Comparison of ENCODE assay signal across 8 cellular contexts in genomic region chr6:18595774-18596528, GRCh38.
A peak's percentile ranks its signal among the peaks of the same experiment; 100 is the strongest.
DNase-seq lines count a peak whose midpoint lies in the region; ATAC-seq and TF ChIP-seq lines count a peak whose summit lies in the region.

No MANE protein-coding gene starts in this region.

- in situ Hi-C loops in G401 (cut with HindIII; ENCODE audit: low sequenced_read_pairs), result no loop called here

- ATAC-seq in GM21528 (IDR thresholded peaks at IDR 0.05; ENCODE audit: low FRiP score, unreplicated experiment), result peak; percentile 87

- CTCF ChIA-PET in OCI-LY7 (lab: Charles Lee; ENCODE audit: unreplicated experiment), result interaction anchor here (1.0 kb wide), 1 partner anchor 24 kb away, joined by 3 read pairs; no protein-coding TSS in a partner anchor

- H3K4me3 ChIP-seq in OCI-LY7 (ENCODE audit: low read depth, low read length, poor library complexity, severe bottlenecking) (no peak overlapping the region), adrenal gland (no peak overlapping the region), left ventricle myocardium inferior (no peak overlapping the region)

- no peaks in the 10 kb centered on the region for H3K9me2 ChIP-seq in OCI-LY7 (ENCODE audit: insufficient read depth, low read length)

- H3K4me1 ChIP-seq in OCI-LY7 (ENCODE audit: insufficient read depth, low read length, poor library complexity, severe bottlenecking), result no peaks in the 10 kb centered on the region
- H3K4me1 ChIP-seq in adrenal gland (replicated peaks in 1 of 2), result no peaks in the 10 kb centered on the region
- H3K4me1 ChIP-seq in left ventricle myocardium inferior, result no peaks in the 10 kb centered on the region

- BruUV-seq in OCI-LY7 (replicated peaks; lab: Mats Ljungman, UMichigan), result no TSS peak

- no peaks in the 10 kb centered on the region for H3K36me3 ChIP-seq in OCI-LY7 (ENCODE audit: insufficient read depth, low read length)
- no peaks in the 10 kb centered on the region for H3K36me3 ChIP-seq in adrenal gland (replicated peaks in 1 of 2)
- no peaks in the 10 kb centered on the region for H3K36me3 ChIP-seq in left ventricle myocardium inferior

- H3K27me3 ChIP-seq in adrenal gland (peaks cover 5% of the 10 kb centered on the region), left ventricle myocardium inferior (ENCODE audit: low read depth) (peaks cover 15% of the 10 kb centered on the region)

- H4K20me1 ChIP-seq in OCI-LY7 (ENCODE audit: insufficient read depth, low read length), result no peaks in the 10 kb centered on the region

- H3K27ac ChIP-seq in OCI-LY7 (ENCODE audit: low read depth, low read length, poor library complexity, severe bottlenecking) (no peak overlapping the region), adrenal gland (no peak overlapping the region), left ventricle myocardium inferior (replicated peaks) (no peak overlapping the region)

- POLR2A ChIA-PET in OCI-LY7 (lab: Charles Lee), result interaction anchor here (0.8 kb wide), 1 partner anchor 55 kb away, joined by 3 read pairs; no protein-coding TSS in a partner anchor

- no peak overlapping the region for H2AFZ ChIP-seq in OCI-LY7 (ENCODE audit: low read length)

- TF ChIP-seq EP300 in Ishikawa (IDR thresholded peaks at IDR 0.05; ENCODE audit: borderline replicate concordance), result no peak

- intact Hi-C loops in OCI-LY7 (cut with micrococcal nuclease; ENCODE audit: unreplicated experiment) (loop anchor here (1.0 to 10.0 kb wide), 2 partner anchors 227 to 1459 kb away; no protein-coding TSS in a partner anchor), adrenal gland (cut with DNase I) (loop anchor here in 1 of 2 donors (5.0 kb wide), 1 partner anchor 1461 kb away; no protein-coding TSS in a partner anchor), left ventricle myocardium inferior (cut with micrococcal nuclease) (no loop called here)

- TF ChIP-seq CTCF in OCI-LY7 (conservative IDR thresholded peaks at IDR 0.05; ENCODE audit: low read length), result peak; percentile 98
- TF ChIP-seq CTCF in adrenal gland (IDR thresholded peaks at IDR 0.05), result peak; percentile 63 to 90 (median 76)
- TF ChIP-seq CTCF in left ventricle myocardium inferior (IDR thresholded peaks at IDR 0.05; ENCODE audit: borderline replicate concordance), result peak; percentile 91

- H3K9me3 ChIP-seq in OCI-LY7 (ENCODE audit: low read length), result no peaks in the 10 kb centered on the region
- no peaks in the 10 kb centered on the region for H3K9me3 ChIP-seq in adrenal gland (replicated peaks in 1 of 3)
- no peaks in the 10 kb centered on the region for H3K9me3 ChIP-seq in left ventricle myocardium inferior (replicated peaks)

- peak; percentile 90 for TF ChIP-seq RAD21 in Ishikawa (IDR thresholded peaks at IDR 0.05; ENCODE audit: low read depth)

- no peaks in the 10 kb centered on the region for H3K79me2 ChIP-seq in OCI-LY7 (ENCODE audit: insufficient read depth, low read depth, low read length)

- 17 to 23% (median 19%) methylated on average over 11 of the region's 11 CpGs for WGBS in adrenal gland, 4 donors

- H3K4me2 ChIP-seq in OCI-LY7 (ENCODE audit: low read length), result no peak overlapping the region

- TF ChIP-seq POLR2A in adrenal gland (IDR thresholded peaks at IDR 0.05), result no peak

- DNase-seq in G401 (ENCODE audit: low spot score) (peak; percentile 73), OCI-LY7 (ENCODE audit: low spot score) (peak; percentile 57), adrenal gland (peak; percentile 41 to 74 (median 65)), left ventricle myocardium inferior (no peak), pulmonary artery endothelial cell (ENCODE audit: low read depth, low spot score) (peak; percentile 13), UCSD-AML1 (lab: John Stamatoyannopoulos, UW; ENCODE audit: unreplicated experiment) (no peak)

TF ChIP-seq in Ishikawa, 13 proteins besides CTCF, POLR2A, EP300 and RAD21:
- TF ChIP-seq TCF12 (IDR thresholded peaks at IDR 0.05; ENCODE audit: low read depth), result no peak
- TF ChIP-seq FOXM1 (IDR thresholded peaks at IDR 0.05; ENCODE audit: borderline replicate concordance, low read depth), result no peak
- no peak for TF ChIP-seq ZBTB7A (IDR thresholded peaks at IDR 0.05; ENCODE audit: low read depth)
- TF ChIP-seq USF1 (IDR thresholded peaks at IDR 0.05), result no peak
- no peak for TF ChIP-seq YY1 (IDR thresholded peaks at IDR 0.05; ENCODE audit: low read depth)
- no peak for TF ChIP-seq CEBPB (IDR thresholded peaks at IDR 0.05)
- no peak for TF ChIP-seq CREB1 (IDR thresholded peaks at IDR 0.05; ENCODE audit: low read depth)
- TF ChIP-seq TEAD4 (IDR thresholded peaks at IDR 0.05), result no peak
- TF ChIP-seq MAX (IDR thresholded peaks at IDR 0.05), result no peak
- TF ChIP-seq REST (IDR thresholded peaks at IDR 0.05; ENCODE audit: low read depth), result no peak
- TF ChIP-seq NFIC (IDR thresholded peaks at IDR 0.05), result no peak
- TF ChIP-seq EGR1 (IDR thresholded peaks at IDR 0.05), result no peak
- no peak for TF ChIP-seq TAF1 (IDR thresholded peaks at IDR 0.05; ENCODE audit: low read depth)

Comparison
In these comparisons a context has a peak if more than half of its experiments do, and no peak if none do; other contexts are left out.
1. DNase-seq: peak in G401 (single experiment), OCI-LY7 (single experiment), adrenal gland (7 of 7) and pulmonary artery endothelial cell (single experiment); none in left ventricle myocardium inferior (single experiment) and UCSD-AML1 (single experiment).
2. Peak in every context shown above with its lines, with median percentiles within 50 percentile points of each other: CTCF ChIP-seq.